ENCODE assay signal across 1 cellular context in the genomic region with DNA sequence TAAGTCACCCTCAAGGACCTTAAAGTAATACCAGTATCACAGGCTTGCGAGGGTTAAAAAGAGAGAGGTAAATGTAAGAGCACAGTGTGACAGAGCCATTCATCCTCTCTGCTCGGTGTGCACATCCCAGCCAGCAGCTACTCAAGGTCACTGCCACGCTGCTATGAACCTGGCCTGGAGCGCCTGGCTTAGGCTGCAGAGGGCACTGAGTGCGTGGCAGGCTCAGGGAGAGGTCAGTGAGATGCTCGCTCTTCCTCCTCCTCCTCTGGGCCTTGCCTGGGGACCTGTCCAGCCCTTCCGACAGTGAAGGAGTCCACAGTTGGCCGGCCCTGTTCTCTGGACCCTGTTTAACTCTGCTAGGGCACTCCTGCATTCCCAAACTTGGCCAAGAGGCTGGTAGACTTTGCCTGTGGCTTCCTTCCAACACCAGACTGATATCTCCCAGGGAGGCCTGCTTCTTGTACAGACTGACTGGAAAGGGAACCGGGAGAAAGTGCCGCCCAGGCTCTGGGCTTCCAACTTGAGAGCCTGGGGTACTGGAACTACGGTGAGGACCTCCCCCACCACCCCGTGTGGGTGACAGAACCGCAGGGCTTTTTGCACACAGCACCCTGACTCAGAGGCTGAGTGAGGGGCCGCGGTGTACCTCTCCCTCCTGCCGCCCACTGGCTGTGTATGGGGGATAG.
TF ChIP-seq lines count a peak whose summit lies in the region.

No MANE protein-coding gene starts in this region.

TF ChIP-seq in WTC11, 78 proteins besides CTCF, POLR2A, EP300 and RAD21 (continued from another document):
- TF ChIP-seq, protein P1, sequence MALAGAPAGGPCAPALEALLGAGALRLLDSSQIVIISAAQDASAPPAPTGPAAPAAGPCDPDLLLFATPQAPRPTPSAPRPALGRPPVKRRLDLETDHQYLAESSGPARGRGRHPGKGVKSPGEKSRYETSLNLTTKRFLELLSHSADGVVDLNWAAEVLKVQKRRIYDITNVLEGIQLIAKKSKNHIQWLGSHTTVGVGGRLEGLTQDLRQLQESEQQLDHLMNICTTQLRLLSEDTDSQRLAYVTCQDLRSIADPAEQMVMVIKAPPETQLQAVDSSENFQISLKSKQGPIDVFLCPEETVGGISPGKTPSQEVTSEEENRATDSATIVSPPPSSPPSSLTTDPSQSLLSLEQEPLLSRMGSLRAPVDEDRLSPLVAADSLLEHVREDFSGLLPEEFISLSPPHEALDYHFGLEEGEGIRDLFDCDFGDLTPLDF (CRISPR knock-in tag; IDR thresholded peaks at IDR 0.05): no peak
- TF ChIP-seq EMX1 (CRISPR knock-in tag; IDR thresholded peaks at IDR 0.05): no peak
- TF ChIP-seq, protein P2, sequence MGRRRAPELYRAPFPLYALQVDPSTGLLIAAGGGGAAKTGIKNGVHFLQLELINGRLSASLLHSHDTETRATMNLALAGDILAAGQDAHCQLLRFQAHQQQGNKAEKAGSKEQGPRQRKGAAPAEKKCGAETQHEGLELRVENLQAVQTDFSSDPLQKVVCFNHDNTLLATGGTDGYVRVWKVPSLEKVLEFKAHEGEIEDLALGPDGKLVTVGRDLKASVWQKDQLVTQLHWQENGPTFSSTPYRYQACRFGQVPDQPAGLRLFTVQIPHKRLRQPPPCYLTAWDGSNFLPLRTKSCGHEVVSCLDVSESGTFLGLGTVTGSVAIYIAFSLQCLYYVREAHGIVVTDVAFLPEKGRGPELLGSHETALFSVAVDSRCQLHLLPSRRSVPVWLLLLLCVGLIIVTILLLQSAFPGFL (CRISPR knock-in tag; IDR thresholded peaks at IDR 0.05; ENCODE audit: borderline replicate concordance): no peak
- TF ChIP-seq, protein P3, sequence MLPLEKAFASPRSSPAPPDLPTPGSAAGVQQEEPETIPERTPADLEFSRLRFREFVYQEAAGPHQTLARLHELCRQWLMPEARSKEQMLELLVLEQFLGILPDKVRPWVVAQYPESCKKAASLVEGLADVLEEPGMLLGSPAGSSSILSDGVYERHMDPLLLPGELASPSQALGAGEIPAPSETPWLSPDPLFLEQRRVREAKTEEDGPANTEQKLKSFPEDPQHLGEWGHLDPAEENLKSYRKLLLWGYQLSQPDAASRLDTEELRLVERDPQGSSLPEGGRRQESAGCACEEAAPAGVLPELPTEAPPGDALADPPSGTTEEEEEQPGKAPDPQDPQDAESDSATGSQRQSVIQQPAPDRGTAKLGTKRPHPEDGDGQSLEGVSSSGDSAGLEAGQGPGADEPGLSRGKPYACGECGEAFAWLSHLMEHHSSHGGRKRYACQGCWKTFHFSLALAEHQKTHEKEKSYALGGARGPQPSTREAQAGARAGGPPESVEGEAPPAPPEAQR (CRISPR knock-in tag; IDR thresholded peaks at IDR 0.05): no peak
- no peak for TF ChIP-seq KAT7 (CRISPR knock-in tag; IDR thresholded peaks at IDR 0.05; ENCODE audit: borderline replicate concordance)
- no peak for TF ChIP-seq GRHL2 (CRISPR knock-in tag; IDR thresholded peaks at IDR 0.05; ENCODE audit: insufficient replicate concordance, severe bottlenecking)
- no peak for TF ChIP-seq ZNF423 (CRISPR knock-in tag; IDR thresholded peaks at IDR 0.05)
- TF ChIP-seq, protein P4, sequence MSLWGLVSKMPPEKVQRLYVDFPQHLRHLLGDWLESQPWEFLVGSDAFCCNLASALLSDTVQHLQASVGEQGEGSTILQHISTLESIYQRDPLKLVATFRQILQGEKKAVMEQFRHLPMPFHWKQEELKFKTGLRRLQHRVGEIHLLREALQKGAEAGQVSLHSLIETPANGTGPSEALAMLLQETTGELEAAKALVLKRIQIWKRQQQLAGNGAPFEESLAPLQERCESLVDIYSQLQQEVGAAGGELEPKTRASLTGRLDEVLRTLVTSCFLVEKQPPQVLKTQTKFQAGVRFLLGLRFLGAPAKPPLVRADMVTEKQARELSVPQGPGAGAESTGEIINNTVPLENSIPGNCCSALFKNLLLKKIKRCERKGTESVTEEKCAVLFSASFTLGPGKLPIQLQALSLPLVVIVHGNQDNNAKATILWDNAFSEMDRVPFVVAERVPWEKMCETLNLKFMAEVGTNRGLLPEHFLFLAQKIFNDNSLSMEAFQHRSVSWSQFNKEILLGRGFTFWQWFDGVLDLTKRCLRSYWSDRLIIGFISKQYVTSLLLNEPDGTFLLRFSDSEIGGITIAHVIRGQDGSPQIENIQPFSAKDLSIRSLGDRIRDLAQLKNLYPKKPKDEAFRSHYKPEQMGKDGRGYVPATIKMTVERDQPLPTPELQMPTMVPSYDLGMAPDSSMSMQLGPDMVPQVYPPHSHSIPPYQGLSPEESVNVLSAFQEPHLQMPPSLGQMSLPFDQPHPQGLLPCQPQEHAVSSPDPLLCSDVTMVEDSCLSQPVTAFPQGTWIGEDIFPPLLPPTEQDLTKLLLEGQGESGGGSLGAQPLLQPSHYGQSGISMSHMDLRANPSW (CRISPR knock-in tag; conservative IDR thresholded peaks at IDR 0.05; ENCODE audit: low read depth): no peak
- no peak for TF ChIP-seq FOXK1 (CRISPR knock-in tag; IDR thresholded peaks at IDR 0.05)
- TF ChIP-seq ATF1 (CRISPR knock-in tag; IDR thresholded peaks at IDR 0.05): no peak
- TF ChIP-seq, protein P5, sequence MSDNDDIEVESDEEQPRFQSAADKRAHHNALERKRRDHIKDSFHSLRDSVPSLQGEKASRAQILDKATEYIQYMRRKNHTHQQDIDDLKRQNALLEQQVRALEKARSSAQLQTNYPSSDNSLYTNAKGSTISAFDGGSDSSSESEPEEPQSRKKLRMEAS (CRISPR knock-in tag; IDR thresholded peaks at IDR 0.05): no peak
